Comparison of ENCODE assay signal across 8 cellular contexts in genomic region chr2:74215771-74216170, GRCh38. TPM values are rescaled to one million over a fixed set of nuclear protein-coding genes. Genes with fewer than 3 reads are reported as not detected.
A peak's percentile ranks its signal among the peaks of the same experiment; 100 is the strongest.
DNase-seq lines count a peak whose midpoint lies in the region; ATAC-seq, FAIRE-seq and TF ChIP-seq lines count a peak whose summit lies in the region.
"Not testable (repeated sequence)": the region's sequence is repeated elsewhere in the genome, so short reads cannot be mapped to it uniquely, and the experiment has no call there.

No MANE protein-coding gene starts in this region.

- not testable (repeated sequence) for H3K9ac ChIP-seq in K562 (ENCODE audit: insufficient read depth in 1 of 2, low read depth in 2 of 2, low read length in 2 of 2); endodermal cell (ENCODE audit: extremely low read depth, low read length, poor library complexity, severe bottlenecking); HepG2 (ENCODE audit: insufficient read depth, low read depth, low read length)

- TF ChIP-seq RAD21 in K562 (CRISPR knock-in tag; conservative IDR thresholded peaks at IDR 0.05 in 1 of 2, IDR thresholded peaks at IDR 0.05 in 1 of 2); HepG2 (CRISPR knock-in tag; IDR thresholded peaks at IDR 0.05): not testable (repeated sequence)

- intact Hi-C loops in activated CD4-positive, alpha-beta T cell treated with anti-CD3 and anti-CD28 coated beads, Interleukin-2, amount 10 ng/mL, durations not matched to agents 24 days and 14 days (cut with micrococcal nuclease); activated T-helper 1 cell treated with anti-CD3 and anti-CD28 coated beads, Interleukin-12 subunit alpha, Interleukin-12 subunit beta, Interleukin-2, Interleukin-4 antibody, amounts not matched to agents 30 ng/mL and 10 ng/mL and 1 ng/mL, durations not matched to agents 14 hours and 24 hours and 36 hours (cut with micrococcal nuclease); K562 (cut with micrococcal nuclease); HepG2 (cut with micrococcal nuclease; ENCODE audit: unreplicated experiment): not testable (repeated sequence)

- not testable (repeated sequence) for H3K4me3 Mint-ChIP-seq in activated CD4-positive, alpha-beta T cell treated with anti-CD3 and anti-CD28 coated beads, Interleukin-2, amount 10 ng/mL, durations not matched to agents 24 days and 14 days; activated T-helper 1 cell treated with anti-CD3 and anti-CD28 coated beads, Interleukin-12 subunit alpha, Interleukin-12 subunit beta, Interleukin-2, Interleukin-4 antibody, amounts not matched to agents 30 ng/mL and 10 ng/mL and 1 ng/mL, durations not matched to agents 14 hours and 24 hours and 36 hours; endodermal cell; stimulated activated effector memory CD8-positive, alpha-beta T cell treated with anti-CD3 and anti-CD28 coated beads, Interleukin-12 subunit alpha, Interleukin-12 subunit beta, amount 100 ng/mL, for 72 hours

- not testable (repeated sequence) for H3K27me3 ChIP-seq in K562 (ENCODE audit: control insufficient read depth in 2 of 2, insufficient read depth in 2 of 2, low read length in 2 of 2); endodermal cell (ENCODE audit: control insufficient read depth, insufficient read depth, low read length, poor library complexity, severe bottlenecking); HepG2 (ENCODE audit: control insufficient read depth in 1 of 2, insufficient read depth in 2 of 2, low read length in 2 of 2)

- H3K4me2 ChIP-seq in K562 (ENCODE audit: insufficient read depth, low read length); HepG2 (ENCODE audit: low read depth, low read length): not testable (repeated sequence)

- BruUV-seq in K562 (replicated peaks; lab: Mats Ljungman, UMichigan); HepG2 (replicated peaks; lab: Mats Ljungman, UMichigan): not testable (repeated sequence)

- H3K27ac Mint-ChIP-seq in activated CD4-positive, alpha-beta T cell treated with anti-CD3 and anti-CD28 coated beads, Interleukin-2, amount 10 ng/mL, durations not matched to agents 24 days and 14 days: peak overlapping the region; percentile 22
- peak overlapping the region; percentile 79 for H3K27ac Mint-ChIP-seq in activated T-helper 1 cell treated with anti-CD3 and anti-CD28 coated beads, Interleukin-12 subunit alpha, Interleukin-12 subunit beta, Interleukin-2, Interleukin-4 antibody, amounts not matched to agents 30 ng/mL and 10 ng/mL and 1 ng/mL, durations not matched to agents 14 hours and 24 hours and 36 hours
- not testable (repeated sequence) for H3K27ac Mint-ChIP-seq in endodermal cell
- H3K27ac Mint-ChIP-seq in stimulated activated effector memory CD8-positive, alpha-beta T cell treated with anti-CD3 and anti-CD28 coated beads, Interleukin-12 subunit alpha, Interleukin-12 subunit beta, amount 100 ng/mL, for 72 hours: peak overlapping the region; percentile 34

- peaks cover 65% of the 10 kb centered on the region for H3K36me3 Mint-ChIP-seq in activated CD4-positive, alpha-beta T cell treated with anti-CD3 and anti-CD28 coated beads, Interleukin-2, amount 10 ng/mL, durations not matched to agents 24 days and 14 days (ENCODE audit: low read depth)
- H3K36me3 Mint-ChIP-seq in activated T-helper 1 cell treated with anti-CD3 and anti-CD28 coated beads, Interleukin-12 subunit alpha, Interleukin-12 subunit beta, Interleukin-2, Interleukin-4 antibody, amounts not matched to agents 30 ng/mL and 10 ng/mL and 1 ng/mL, durations not matched to agents 14 hours and 24 hours and 36 hours (ENCODE audit: low read depth): peaks cover 39% of the 10 kb centered on the region
- H3K36me3 Mint-ChIP-seq in endodermal cell (ENCODE audit: low read depth): peaks cover 49% of the 10 kb centered on the region
- peaks cover 100% of the 10 kb centered on the region for H3K36me3 Mint-ChIP-seq in stimulated activated effector memory CD8-positive, alpha-beta T cell treated with anti-CD3 and anti-CD28 coated beads, Interleukin-12 subunit alpha, Interleukin-12 subunit beta, amount 100 ng/mL, for 72 hours

- H3K4me3 ChIP-seq in K562; endodermal cell (ENCODE audit: low read length); HepG2 (replicated peaks in 1 of 3; ENCODE audit: insufficient read depth in 1 of 3, low read depth in 2 of 3, low read length in 3 of 3): not testable (repeated sequence)

- H3K4me1 ChIP-seq in K562 (replicated peaks in 1 of 2; ENCODE audit: control insufficient read depth in 2 of 2, insufficient read depth in 2 of 2, low read length in 2 of 2); endodermal cell (ENCODE audit: control insufficient read depth, insufficient read depth, low read length): not testable (repeated sequence)
- H3K4me1 ChIP-seq in HepG2 (ENCODE audit: insufficient read depth, low read length): peaks cover 16% of the 10 kb centered on the region

- not testable (repeated sequence) for H3K9me3 Mint-ChIP-seq in activated CD4-positive, alpha-beta T cell treated with anti-CD3 and anti-CD28 coated beads, Interleukin-2, amount 10 ng/mL, durations not matched to agents 24 days and 14 days; activated T-helper 1 cell treated with anti-CD3 and anti-CD28 coated beads, Interleukin-12 subunit alpha, Interleukin-12 subunit beta, Interleukin-2, Interleukin-4 antibody, amounts not matched to agents 30 ng/mL and 10 ng/mL and 1 ng/mL, durations not matched to agents 14 hours and 24 hours and 36 hours; endodermal cell; stimulated activated effector memory CD8-positive, alpha-beta T cell treated with anti-CD3 and anti-CD28 coated beads, Interleukin-12 subunit alpha, Interleukin-12 subunit beta, amount 100 ng/mL, for 72 hours

- not testable (repeated sequence) for H3K4me1 Mint-ChIP-seq in activated CD4-positive, alpha-beta T cell treated with anti-CD3 and anti-CD28 coated beads, Interleukin-2, amount 10 ng/mL, durations not matched to agents 24 days and 14 days; endodermal cell
- H3K4me1 Mint-ChIP-seq in activated T-helper 1 cell treated with anti-CD3 and anti-CD28 coated beads, Interleukin-12 subunit alpha, Interleukin-12 subunit beta, Interleukin-2, Interleukin-4 antibody, amounts not matched to agents 30 ng/mL and 10 ng/mL and 1 ng/mL, durations not matched to agents 14 hours and 24 hours and 36 hours (ENCODE audit: low read depth): peaks cover 13% of the 10 kb centered on the region
- peaks cover 10% of the 10 kb centered on the region for H3K4me1 Mint-ChIP-seq in stimulated activated effector memory CD8-positive, alpha-beta T cell treated with anti-CD3 and anti-CD28 coated beads, Interleukin-12 subunit alpha, Interleukin-12 subunit beta, amount 100 ng/mL, for 72 hours

- H2AFZ ChIP-seq in K562 (ENCODE audit: low read depth, low read length); HepG2 (ENCODE audit: low read length): not testable (repeated sequence)

- CTCF ChIA-PET in K562 (lab: Yijun Ruan, JAX; ENCODE audit: low intra/inter-chr PET ratio); HepG2 (lab: Yijun Ruan, JAX; ENCODE audit: low intra/inter-chr PET ratio, low total read pairs): not testable (repeated sequence)

- not testable (repeated sequence) for DNase-seq in GM12891 (ENCODE audit: insufficient read length, low spot score); activated CD4-positive, alpha-beta T cell treated with anti-CD3 and anti-CD28 coated beads, Interleukin-2, amount 10 ng/mL, durations not matched to agents 24 days and 14 days; activated T-helper 1 cell treated with anti-CD3 and anti-CD28 coated beads, Interleukin-12 subunit alpha, Interleukin-12 subunit beta, Interleukin-2, Interleukin-4 antibody, amounts not matched to agents 30 ng/mL and 10 ng/mL and 1 ng/mL, durations not matched to agents 14 hours and 24 hours and 36 hours (ENCODE audit: low spot score); K562 (ENCODE audit: extremely low read depth in 1 of 4, low spot score in 3 of 4); HepG2 (ENCODE audit: low spot score); stimulated activated effector memory CD8-positive, alpha-beta T cell treated with anti-CD3 and anti-CD28 coated beads, Interleukin-12 subunit alpha, Interleukin-12 subunit beta, amount 100 ng/mL, for 72 hours (ENCODE audit: low spot score in 2 of 2)
- peak; percentile 48 for DNase-seq in activated CD8-positive, alpha-beta memory T cell treated with anti-CD3 and anti-CD28 coated beads for 24 hours
- peak; percentile 26 for DNase-seq in endodermal cell

- not testable (repeated sequence) for H3K27me3 Mint-ChIP-seq in activated CD4-positive, alpha-beta T cell treated with anti-CD3 and anti-CD28 coated beads, Interleukin-2, amount 10 ng/mL, durations not matched to agents 24 days and 14 days; activated T-helper 1 cell treated with anti-CD3 and anti-CD28 coated beads, Interleukin-12 subunit alpha, Interleukin-12 subunit beta, Interleukin-2, Interleukin-4 antibody, amounts not matched to agents 30 ng/mL and 10 ng/mL and 1 ng/mL, durations not matched to agents 14 hours and 24 hours and 36 hours (ENCODE audit: insufficient read depth); endodermal cell (ENCODE audit: insufficient read depth)

- WGBS in K562 (ENCODE audit: insufficient coverage, low coverage, missing lambda C conversion rate): 98% methylated on average over 6 of the region's 6 CpGs
- 94 to 97% methylated on average over 6 of the region's 6 CpGs for WGBS in endodermal cell (ENCODE audit: insufficient coverage in 1 of 2, insufficient read length in 1 of 2), 2 experiments
- WGBS in HepG2 (ENCODE audit: low lambda C conversion rate): 87% methylated on average over 6 of the region's 6 CpGs

- not testable (repeated sequence) for ATAC-seq in K562; HepG2; stimulated activated effector memory CD8-positive, alpha-beta T cell treated with anti-CD3 and anti-CD28 coated beads, Interleukin-12 subunit alpha, Interleukin-12 subunit beta, amount 100 ng/mL, for 72 hours

- FAIRE-seq in GM12891 (lab: Jason Lieb, UNC); K562 (lab: Jason Lieb, UNC); HepG2 (lab: Jason Lieb, UNC): not testable (repeated sequence)

- not testable (repeated sequence) for TF ChIP-seq EP300 in K562 (IDR thresholded peaks at IDR 0.05; ENCODE audit: low read length); HepG2 (IDR thresholded peaks at IDR 0.05; ENCODE audit: low read depth in 2 of 2, low read length in 2 of 2); HepG2 (CRISPR knock-in tag; IDR thresholded peaks at IDR 0.05; ENCODE audit: borderline replicate concordance)

- H3K36me3 ChIP-seq in K562 (ENCODE audit: control insufficient read depth, insufficient read depth, low read length) (peaks cover 85% of the 10 kb centered on the region), endodermal cell (ENCODE audit: control insufficient read depth, insufficient read depth, low read length) (peaks cover 79% of the 10 kb centered on the region), HepG2 (replicated peaks in 1 of 2; ENCODE audit: control insufficient read depth in 1 of 2, insufficient read depth in 2 of 2, low read length in 2 of 2) (peaks cover 8 to 51% of the 10 kb centered on the region in 2 experiments; a peak in 4 of 5 replicates)

- H3K9me3 ChIP-seq in K562 (replicated peaks; ENCODE audit: control insufficient read depth, insufficient read depth, low read depth, low read length); endodermal cell (ENCODE audit: control insufficient read depth, low read length); HepG2 (ENCODE audit: low read length): not testable (repeated sequence)

- not testable (repeated sequence) for H4K20me1 ChIP-seq in K562 (replicated peaks; ENCODE audit: control insufficient read depth, insufficient read depth, low read length); HepG2 (ENCODE audit: insufficient read depth, low read length)

- not testable (repeated sequence) for H3K9me1 ChIP-seq in K562 (ENCODE audit: control insufficient read depth, insufficient read depth, low read length)

- H3K27ac ChIP-seq in K562 (ENCODE audit: extremely low read depth, low read depth, low read length); endodermal cell (ENCODE audit: low read depth, low read length); HepG2 (ENCODE audit: extremely low read length, insufficient read depth, low read length): not testable (repeated sequence)

- not testable (repeated sequence) for H3K79me2 ChIP-seq in K562 (ENCODE audit: control insufficient read depth, insufficient read depth, low read length); HepG2 (ENCODE audit: insufficient read depth, low read length)

- TF ChIP-seq POLR2A in GM12891 (IDR thresholded peaks at IDR 0.05; ENCODE audit: low read depth, low read length); K562 (conservative IDR thresholded peaks at IDR 0.05); HepG2 (IDR thresholded peaks at IDR 0.05; ENCODE audit: insufficient read depth in 1 of 2, low read depth in 2 of 2, low read length in 2 of 2): not testable (repeated sequence)

- POLR2A ChIA-PET in K562 (lab: Yijun Ruan, JAX) (interaction anchor here (0.6 to 6.4 kb wide), 9 partner anchors 10 to 313 kb away, joined by 3 to 62 read pairs (median 3); partner anchors contain the start of gene BOLA3), HepG2 (lab: Yijun Ruan, JAX) (interaction anchor here (0.7 to 3.2 kb wide), 4 partner anchors 11 to 37 kb away, joined by 3 to 16 read pairs (median 8); partner anchors contain the start of genes MOB1A and MTHFD2)

- not testable (repeated sequence) for TF ChIP-seq CTCF in K562 (IDR thresholded peaks at IDR 0.05 in 2 of 3, conservative IDR thresholded peaks at IDR 0.05 in 1 of 3; ENCODE audit: insufficient read depth in 2 of 3, low read depth in 1 of 3, low read length in 3 of 3); endodermal cell (conservative IDR thresholded peaks at IDR 0.05); HepG2 (CRISPR knock-in tag; IDR thresholded peaks at IDR 0.05)

- in situ Hi-C loops in K562 (cut with MboI); HepG2 (cut with HindIII; ENCODE audit: extremely low pct_ligation_motif_present, low pct_unique_long_range_greater_than_20kb): not testable (repeated sequence)

RNA-seq across cellular contexts. Expression of gene MTHFD2, which starts 17.4 kb away (rescaled TPM):
- polyA plus RNA-seq in GM12891 (2012; ENCODE audit: low read depth, missing spikeins): 118 TPM
- 418 and 439 TPM in 2 replicates for total RNA-seq in activated CD4-positive, alpha-beta T cell treated with anti-CD3 and anti-CD28 coated beads, Interleukin-2, amount 10 ng/mL, durations not matched to agents 24 days and 14 days
- 437 and 457 TPM in 2 replicates for total RNA-seq in activated T-helper 1 cell treated with anti-CD3 and anti-CD28 coated beads, Interleukin-12 subunit alpha, Interleukin-12 subunit beta, Interleukin-2, Interleukin-4 antibody, amounts not matched to agents 30 ng/mL and 10 ng/mL and 1 ng/mL, durations not matched to agents 14 hours and 24 hours and 36 hours
- 103 and 165 TPM in 2 replicates for total RNA-seq in K562 (2011; cell fraction: chromatin; rRNA removed; ENCODE audit: low replicate concordance)
- 57.2 and 63.5 TPM in 2 replicates for total RNA-seq in K562 (2011; cell fraction: nucleolus; rRNA removed)
- total RNA-seq in K562 (2011; cell fraction: nucleoplasm; rRNA removed): 91.3 and 130 TPM in 2 replicates
- total RNA-seq in K562 (2014; rRNA removed) (145 and 160 TPM in 2 replicates), K562 (2014; rRNA removed; fragmentation: Illumina TruSeq; extraction: Trizol) (234 and 297 TPM in 2 replicates), K562 (2015; rRNA removed; fragmentation: Illumina TruSeq; extraction: Trizol) (110 and 113 TPM in 2 replicates), K562 (2021) (238 and 255 TPM in 2 replicates), endodermal cell (10 to 100 TPM; 77.4 to 84.5 TPM), HepG2 (2016; rRNA removed; fragmentation: Illumina TruSeq; extraction: Trizol) (188 and 281 TPM in 2 replicates)
- polyA plus RNA-seq in K562 (2011; rRNA removed) (219 and 308 TPM in 2 replicates), K562 (2014; fragmentation: Illumina TruSeq; extraction: Trizol) (175 and 209 TPM in 2 replicates), K562 (2014; fragmentation: Nextera tagmentation; extraction: Ambion mirVana) (100 to 1,000 TPM; 476 to 520 TPM), K562 (2014; rRNA removed) (218 and 221 TPM in 2 replicates), HepG2 (2011; rRNA removed) (197 and 269 TPM in 2 replicates)
- 104 and 118 TPM in 2 replicates for polyA plus RNA-seq in K562 (2011; cell fraction: cytosol; rRNA removed)
- polyA plus RNA-seq in K562 (2011; cell fraction: nucleus; rRNA removed): 61.1 and 65.9 TPM in 2 replicates
- polyA plus RNA-seq in K562 (2012): 129 and 393 TPM in 2 replicates
- polyA minus RNA-seq in K562 (2011; rRNA and poly(A)+ RNA removed): 245 and 259 TPM in 2 replicates
- polyA minus RNA-seq in K562 (2011; cell fraction: cytosol; rRNA and poly(A)+ RNA removed): 78.1 and 90.0 TPM in 2 replicates
- 27.5 and 32.1 TPM in 2 replicates for polyA minus RNA-seq in K562 (2011; cell fraction: nucleus; rRNA and poly(A)+ RNA removed)
- 104 TPM for polyA plus RNA-seq in endodermal cell (2013, experiment 1 of 2)
- polyA plus RNA-seq in endodermal cell (2013, experiment 2 of 2): 72.4 TPM
- 38.9 and 41.2 TPM in 2 replicates for total RNA-seq in HepG2 (2016; cell fraction: cytosol; rRNA removed; fragmentation: Illumina TruSeq; extraction: Trizol; ENCODE audit: low read depth)
- total RNA-seq in HepG2 (2016; cell fraction: insoluble cytoplasmic fraction; rRNA removed; fragmentation: Illumina TruSeq; extraction: Trizol): 188 and 279 TPM in 2 replicates
- total RNA-seq in HepG2 (2016; cell fraction: membrane; rRNA removed; fragmentation: Illumina TruSeq; extraction: Trizol): 132 and 142 TPM in 2 replicates
- 70.7 and 79.0 TPM in 2 replicates for total RNA-seq in HepG2 (2016; cell fraction: nucleus; rRNA removed; fragmentation: Illumina TruSeq; extraction: Trizol)
- 162 and 205 TPM in 2 replicates for polyA plus RNA-seq in HepG2 (2011; cell fraction: cytosol; rRNA removed)
- polyA plus RNA-seq in HepG2 (2011; cell fraction: nucleus; rRNA removed): 88.5 and 89.7 TPM in 2 replicates
- polyA plus RNA-seq in HepG2 (2012): 224 and 287 TPM in 2 replicates
- 31.0 and 33.2 TPM in 2 replicates for polyA plus RNA-seq in HepG2 (2016; cell fraction: cytosol; fragmentation: Illumina TruSeq; extraction: Trizol; ENCODE audit: low read depth)
- polyA plus RNA-seq in HepG2 (2016; cell fraction: insoluble cytoplasmic fraction; fragmentation: Illumina TruSeq; extraction: Trizol; ENCODE audit: low read depth): 225 and 240 TPM in 2 replicates
- polyA plus RNA-seq in HepG2 (2016; cell fraction: membrane; fragmentation: Illumina TruSeq; extraction: Trizol; ENCODE audit: low read depth): 83.1 and 83.6 TPM in 2 replicates
- polyA plus RNA-seq in HepG2 (2016; cell fraction: nucleus; fragmentation: Illumina TruSeq; extraction: Trizol; ENCODE audit: insufficient read depth, low read depth): 100 and 101 TPM in 2 replicates
- 148 and 336 TPM in 2 replicates for polyA minus RNA-seq in HepG2 (2011; rRNA and poly(A)+ RNA removed; ENCODE audit: low replicate concordance)
- polyA minus RNA-seq in HepG2 (2011; cell fraction: cytosol; rRNA and poly(A)+ RNA removed): 201 and 205 TPM in 2 replicates
- polyA minus RNA-seq in HepG2 (2011; cell fraction: nucleus; rRNA and poly(A)+ RNA removed): 97.9 and 128 TPM in 2 replicates

RNA-seq across cellular contexts. Expression of gene MOB1A, which starts 37.1 kb away (rescaled TPM):
- 60.5 TPM for polyA plus RNA-seq in GM12891 (2012; ENCODE audit: low read depth, missing spikeins)
- total RNA-seq in activated CD4-positive, alpha-beta T cell treated with anti-CD3 and anti-CD28 coated beads, Interleukin-2, amount 10 ng/mL, durations not matched to agents 24 days and 14 days: 203 and 204 TPM in 2 replicates
- total RNA-seq in activated T-helper 1 cell treated with anti-CD3 and anti-CD28 coated beads, Interleukin-12 subunit alpha, Interleukin-12 subunit beta, Interleukin-2, Interleukin-4 antibody, amounts not matched to agents 30 ng/mL and 10 ng/mL and 1 ng/mL, durations not matched to agents 14 hours and 24 hours and 36 hours: 207 and 221 TPM in 2 replicates
- total RNA-seq in K562 (2011; cell fraction: chromatin; rRNA removed; ENCODE audit: low replicate concordance): 29.1 and 59.2 TPM in 2 replicates
- 17.2 and 18.4 TPM in 2 replicates for total RNA-seq in K562 (2011; cell fraction: nucleolus; rRNA removed)
- total RNA-seq in K562 (2011; cell fraction: nucleoplasm; rRNA removed): 56.6 and 101 TPM in 2 replicates
- total RNA-seq in K562 (2014; rRNA removed) (53.5 and 60.5 TPM in 2 replicates), K562 (2014; rRNA removed; fragmentation: Illumina TruSeq; extraction: Trizol) (93.3 and 96.5 TPM in 2 replicates), K562 (2015; rRNA removed; fragmentation: Illumina TruSeq; extraction: Trizol) (84.6 and 97.7 TPM in 2 replicates), K562 (2021) (99.2 and 100 TPM in 2 replicates), endodermal cell (100 to 1,000 TPM in 1 of 2 donors, 10 to 100 TPM in 1; 92.3 to 125 TPM), HepG2 (2016; rRNA removed; fragmentation: Illumina TruSeq; extraction: Trizol) (139 and 217 TPM in 2 replicates)
- polyA plus RNA-seq in K562 (2011; rRNA removed) (50.4 and 93.1 TPM in 2 replicates), K562 (2014; fragmentation: Illumina TruSeq; extraction: Trizol) (52.6 and 60.2 TPM in 2 replicates), K562 (2014; fragmentation: Nextera tagmentation; extraction: Ambion mirVana) (10 to 100 TPM; 24.8 to 27.0 TPM), K562 (2014; rRNA removed) (46.7 and 57.3 TPM in 2 replicates), HepG2 (2011; rRNA removed) (33.2 and 48.2 TPM in 2 replicates)
- polyA plus RNA-seq in K562 (2011; cell fraction: cytosol; rRNA removed): 17.5 and 28.8 TPM in 2 replicates
- polyA plus RNA-seq in K562 (2011; cell fraction: nucleus; rRNA removed): 14.6 and 15.4 TPM in 2 replicates
- 39.7 and 47.2 TPM in 2 replicates for polyA plus RNA-seq in K562 (2012)
- 85.7 and 103 TPM in 2 replicates for polyA minus RNA-seq in K562 (2011; rRNA and poly(A)+ RNA removed)
- polyA minus RNA-seq in K562 (2011; cell fraction: cytosol; rRNA and poly(A)+ RNA removed): 15.6 and 30.0 TPM in 2 replicates
- polyA minus RNA-seq in K562 (2011; cell fraction: nucleus; rRNA and poly(A)+ RNA removed): 10.2 and 12.0 TPM in 2 replicates
- 73.3 TPM for polyA plus RNA-seq in endodermal cell (2013, experiment 1 of 2)
- 70.5 TPM for polyA plus RNA-seq in endodermal cell (2013, experiment 2 of 2)
- 26.2 and 34.3 TPM in 2 replicates for total RNA-seq in HepG2 (2016; cell fraction: cytosol; rRNA removed; fragmentation: Illumina TruSeq; extraction: Trizol; ENCODE audit: low read depth)
- 135 and 223 TPM in 2 replicates for total RNA-seq in HepG2 (2016; cell fraction: insoluble cytoplasmic fraction; rRNA removed; fragmentation: Illumina TruSeq; extraction: Trizol)
- 73.7 and 77.9 TPM in 2 replicates for total RNA-seq in HepG2 (2016; cell fraction: membrane; rRNA removed; fragmentation: Illumina TruSeq; extraction: Trizol)
- 58.0 and 69.5 TPM in 2 replicates for total RNA-seq in HepG2 (2016; cell fraction: nucleus; rRNA removed; fragmentation: Illumina TruSeq; extraction: Trizol)
- polyA plus RNA-seq in HepG2 (2011; cell fraction: cytosol; rRNA removed): 17.6 and 27.6 TPM in 2 replicates
- polyA plus RNA-seq in HepG2 (2011; cell fraction: nucleus; rRNA removed): 10.7 and 17.1 TPM in 2 replicates
- polyA plus RNA-seq in HepG2 (2012): 42.5 and 50.3 TPM in 2 replicates
- polyA plus RNA-seq in HepG2 (2016; cell fraction: cytosol; fragmentation: Illumina TruSeq; extraction: Trizol; ENCODE audit: low read depth): 18.1 and 21.3 TPM in 2 replicates
- 128 and 131 TPM in 2 replicates for polyA plus RNA-seq in HepG2 (2016; cell fraction: insoluble cytoplasmic fraction; fragmentation: Illumina TruSeq; extraction: Trizol; ENCODE audit: low read depth)
- 35.8 and 42.0 TPM in 2 replicates for polyA plus RNA-seq in HepG2 (2016; cell fraction: membrane; fragmentation: Illumina TruSeq; extraction: Trizol; ENCODE audit: low read depth)
- polyA plus RNA-seq in HepG2 (2016; cell fraction: nucleus; fragmentation: Illumina TruSeq; extraction: Trizol; ENCODE audit: insufficient read depth, low read depth): 52.2 and 58.5 TPM in 2 replicates
- 17.0 and 33.6 TPM in 2 replicates for polyA minus RNA-seq in HepG2 (2011; rRNA and poly(A)+ RNA removed; ENCODE audit: low replicate concordance)
- polyA minus RNA-seq in HepG2 (2011; cell fraction: cytosol; rRNA and poly(A)+ RNA removed): 28.0 and 36.2 TPM in 2 replicates
- polyA minus RNA-seq in HepG2 (2011; cell fraction: nucleus; rRNA and poly(A)+ RNA removed): 30.4 and 30.7 TPM in 2 replicates
